25 cellular contexts compared by ENCODE assay signal in the genomic region with DNA sequence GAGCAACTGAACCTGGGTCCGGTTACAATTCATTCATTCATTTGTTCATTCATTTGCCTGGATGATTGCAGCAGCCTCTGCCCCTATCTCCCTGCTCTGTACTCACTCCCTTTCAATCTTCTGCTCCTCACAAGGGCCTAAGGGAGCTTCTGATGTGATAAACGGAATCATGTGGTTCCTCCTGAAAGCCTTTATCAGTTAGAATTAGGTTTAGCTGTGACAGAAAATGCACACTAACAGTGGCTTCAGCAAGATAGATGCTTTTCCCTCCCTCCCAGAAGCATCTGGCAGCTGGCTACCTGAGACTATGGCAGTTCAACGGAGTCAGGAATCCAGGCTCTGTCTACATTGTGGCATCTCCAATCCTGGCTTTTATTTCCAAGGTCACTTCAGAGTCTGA.
"Had no signal": no experiment of that assay in that cellular context is flagged by ENCODE, and none has a peak within 500 bp of the region (broad histone marks: within the 10 kb centered on the region; RNA-seq: fewer than 3 reads in every experiment).

No MANE protein-coding gene starts in this region.

- H3K27me3 ChIP-seq: body of pancreas, uterus had no signal

- H3K9me3 ChIP-seq: body of pancreas, left ventricle myocardium inferior, mucosa of descending colon, tibial artery, uterus had no signal

- H3K27ac ChIP-seq: body of pancreas, dorsolateral prefrontal cortex, epithelial cell of prostate, left ventricle myocardium inferior, tibial artery, uterus had no signal

- H3K4me3 ChIP-seq: body of pancreas, dorsolateral prefrontal cortex, left ventricle myocardium inferior, mucosa of descending colon, tibial artery, uterus had no signal

- H3K36me3 ChIP-seq: left ventricle myocardium inferior, tibial artery, uterus had no signal

- DNase-seq: activated B cell treated with CpG ODN at 0.5 μM for 24 hours; activated CD4-positive, alpha-beta memory T cell treated with anti-CD3 and anti-CD28 coated beads for 36 hours; activated CD4-positive, alpha-beta T cell treated with anti-CD3 and anti-CD28 coated beads for 4 hours; activated CD8-positive, alpha-beta memory T cell treated with anti-CD3 and anti-CD28 coated beads, Interleukin-2, amount 10 ng/mL, durations not matched to agents 7 days and 5 days; activated naive CD4-positive, alpha-beta T cell treated with Interleukin-2 at 50 U/mL for 16 hours; activated naive CD8-positive, alpha-beta T cell treated with anti-CD3 and anti-CD28 coated beads, Interleukin-2, amount 10 ng/mL, durations not matched to agents 7 days and 5 days; activated T-cell treated with anti-CD3 and anti-CD28 coated beads, Interleukin-2, amount 50 U/mL, for 1 hour; amygdala; body of pancreas; caudate nucleus; dorsolateral prefrontal cortex; foreskin melanocyte; head of caudate nucleus; left ventricle myocardium inferior; mucosa of descending colon; naive B cell; retina; stimulated activated CD4-positive, alpha-beta T cell treated with anti-CD3 and anti-CD28 coated beads, Interleukin-12 subunit alpha, Interleukin-12 subunit beta, amount 100 ng/mL, for 4 hours; stimulated activated CD4-positive, alpha-beta T cell treated with anti-CD3 and anti-CD28 coated beads, Interleukin-1b, Interleukin-23, amount 100 ng/mL, for 48 hours; stimulated activated naive CD8-positive, alpha-beta T cell treated with anti-CD3 and anti-CD28 coated beads, Interleukin-15, Interleukin-2, amounts not matched to agents 100 U/mL and 50 U/mL, for 24 hours; substantia nigra; tibial artery; uterus had no signal

- ATAC-seq: activated CD8-positive, alpha-beta memory T cell treated with anti-CD3 and anti-CD28 coated beads, Interleukin-2, amount 10 ng/mL, durations not matched to agents 7 days and 5 days; activated T-helper 17 cell treated with anti-CD3 and anti-CD28 coated beads, Interleukin-2, amount 50 U/mL, for 72 hours; body of pancreas; mucosa of descending colon; stimulated activated naive CD8-positive, alpha-beta T cell treated with anti-CD3 and anti-CD28 coated beads, Interleukin-15, Interleukin-2, amounts not matched to agents 100 U/mL and 50 U/mL, for 24 hours had no signal
